In genomic region chr1:57072775-57073174, GRCh38 we compare ENCODE assay signal across 13 cellular contexts.
DNase-seq lines count a peak whose midpoint lies in the region; ATAC-seq and TF ChIP-seq lines count a peak whose summit lies in the region.
"Had no signal": no experiment of that assay in that cellular context is flagged by ENCODE, and none has a peak within 500 bp of the region (broad histone marks: within the 10 kb centered on the region; RNA-seq: fewer than 3 reads in every experiment).

No MANE protein-coding gene starts in this region.

- POLR2A ChIA-PET in A673 (lab: Charles Lee; ENCODE audit: low non-redundant PET): no interaction called here

- peaks cover 2% of the 10 kb centered on the region for H3K27me3 Mint-ChIP-seq in endothelial cell (ENCODE audit: unreplicated experiment)
- H3K27me3 Mint-ChIP-seq: B cell had no signal

- peaks cover 10% of the 10 kb centered on the region for H3K4me1 Mint-ChIP-seq in endothelial cell (ENCODE audit: unreplicated experiment)
- H3K4me1 Mint-ChIP-seq: B cell had no signal

- ATAC-seq in GM18907 (IDR thresholded peaks at IDR 0.05; ENCODE audit: unreplicated experiment) (peak; percentile 65), HG03432 (IDR thresholded peaks at IDR 0.05; ENCODE audit: unreplicated experiment) (peak; percentile 61)

- H3K36me3 Mint-ChIP-seq in endothelial cell (ENCODE audit: low read depth, unreplicated experiment): no peaks in the 10 kb centered on the region

- CTCF ChIA-PET in A673 (lab: Charles Lee): no interaction called here

- intact Hi-C loops in A673 (cut with micrococcal nuclease; ENCODE audit: unreplicated experiment): no loop called here

- H3K9me3 ChIP-seq in A673 (ENCODE audit: low read depth, low read length, poor library complexity, severe bottlenecking): no peaks in the 10 kb centered on the region
- H3K9me3 ChIP-seq: thoracic aorta had no signal

- H3K4me3 ChIP-seq in A673 (ENCODE audit: low read depth, low read length, poor library complexity, severe bottlenecking): no peak overlapping the region
- H3K4me3 ChIP-seq: thoracic aorta had no signal

- no TSS peak for BruUV-seq in A673 (replicated peaks; lab: Mats Ljungman, UMichigan)

- peaks cover 10% of the 10 kb centered on the region for H3K4me1 ChIP-seq in A673 (ENCODE audit: insufficient read depth, low read length, poor library complexity, severe bottlenecking)

- peaks cover 5% of the 10 kb centered on the region for H3K36me3 ChIP-seq in A673 (ENCODE audit: insufficient read depth, low read length, poor library complexity, severe bottlenecking)
- H3K36me3 ChIP-seq: thoracic aorta had no signal

- H3K27ac Mint-ChIP-seq in endothelial cell (ENCODE audit: unreplicated experiment): no peak overlapping the region
- H3K27ac Mint-ChIP-seq: activated T-helper 2 cell treated with anti-CD3 and anti-CD28 coated beads, Interferon-gamma antibody, Interleukin-2, Interleukin-4, amounts not matched to agents 10 μg/mL and 5 μg/mL and 100 μg/mL, durations not matched to agents 14 hours and 24 hours and 36 hours; B cell had no signal

- H3K9me3 Mint-ChIP-seq in endothelial cell (ENCODE audit: unreplicated experiment): no peaks in the 10 kb centered on the region
- H3K9me3 Mint-ChIP-seq: activated T-helper 2 cell treated with anti-CD3 and anti-CD28 coated beads, Interferon-gamma antibody, Interleukin-2, Interleukin-4, amounts not matched to agents 10 μg/mL and 5 μg/mL and 100 μg/mL, durations not matched to agents 14 hours and 24 hours and 36 hours had no signal

- H3K27ac ChIP-seq in A673 (ENCODE audit: low read depth, low read length, poor library complexity, severe bottlenecking): no peak overlapping the region
- H3K27ac ChIP-seq: thoracic aorta had no signal

- H3K4me3 Mint-ChIP-seq in endothelial cell (ENCODE audit: unreplicated experiment): no peak overlapping the region
- H3K4me3 Mint-ChIP-seq: B cell had no signal

- no peaks in the 10 kb centered on the region for H3K27me3 ChIP-seq in A673 (replicated peaks; ENCODE audit: insufficient read depth, low read depth, low read length, poor library complexity)

- DNase-seq in A673 (ENCODE audit: low spot score) (peak; percentile 45), endothelial cell (ENCODE audit: low spot score) (no peak), putamen (ENCODE audit: low spot score) (no peak), dermis blood vessel endothelial cell (no peak), SKM-1 (lab: John Stamatoyannopoulos, UW; ENCODE audit: unreplicated experiment) (no peak), NCI-H1694 (lab: John Stamatoyannopoulos, UW) (no peak)
- DNase-seq: GOT3, NCI-H146 had no signal

- peak; percentile 38 for TF ChIP-seq CTCF in A673 (conservative IDR thresholded peaks at IDR 0.05; ENCODE audit: low read depth, low read length)
- peak; percentile 38 for TF ChIP-seq CTCF in endothelial cell (IDR thresholded peaks at IDR 0.05; ENCODE audit: unreplicated experiment)
